7 cellular contexts compared by ENCODE assay signal in the genomic region with DNA sequence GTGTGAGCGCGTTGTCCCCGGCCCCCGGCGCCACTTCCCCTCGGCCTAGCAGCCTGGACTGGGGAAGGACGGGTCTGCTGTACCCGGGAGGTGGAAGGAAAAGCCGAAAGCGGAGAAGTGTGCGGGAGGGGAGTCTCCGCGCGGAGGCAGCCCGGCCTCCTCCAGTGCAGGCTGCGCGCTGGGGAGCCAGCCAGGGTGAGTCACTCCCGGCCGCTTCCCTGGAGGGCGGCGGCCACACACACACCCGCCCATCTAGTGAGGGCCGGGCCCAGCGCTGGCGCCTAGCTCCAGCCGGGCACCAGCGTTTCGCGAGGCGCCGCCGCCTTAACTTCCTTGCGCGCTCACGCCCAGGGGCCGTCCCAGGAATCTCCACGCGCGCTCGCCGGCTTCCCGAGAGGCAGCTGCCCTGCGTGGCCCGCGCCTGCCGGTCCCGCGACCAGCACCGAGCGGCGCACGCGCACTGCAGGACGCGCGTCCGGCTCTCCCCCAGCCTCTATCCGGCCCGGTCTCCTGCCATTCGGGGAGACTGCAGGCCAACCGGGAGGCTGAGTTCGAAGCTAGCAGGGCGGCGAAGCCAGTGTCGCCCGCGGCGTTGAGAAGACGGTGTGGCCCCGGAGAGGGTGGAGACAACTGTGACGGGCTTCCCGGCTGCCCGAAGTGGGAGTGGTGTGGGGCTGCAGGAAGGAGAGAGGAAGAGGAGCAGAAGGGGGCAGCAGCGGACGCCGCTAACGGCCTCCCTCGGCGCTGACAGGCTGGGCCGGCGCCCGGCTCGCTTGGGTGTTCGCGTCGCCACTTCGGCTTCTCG. TPM values are rescaled to one million over a fixed set of nuclear protein-coding genes. Genes with fewer than 3 reads are reported as not detected.
A peak's percentile ranks its signal among the peaks of the same experiment; 100 is the strongest.
DNase-seq lines count a peak whose midpoint lies in the region; ATAC-seq and TF ChIP-seq lines count a peak whose summit lies in the region.

JAK2 (plus strand) TSS at position 702 of the 805 bp plus-strand sequence. CDS start 36,716 bp downstream, outside the sequence.

- H3K36me3 ChIP-seq in gastrocnemius medialis, result no peaks in the 10 kb centered on the region

- peak; percentile 86 for DNase-seq in NCI-H1694 treated with DMSO at 0.1 percent for 48 hours (lab: John Stamatoyannopoulos, UW)
- peak; percentile 66 for DNase-seq in T-helper 9 cell
- DNase-seq in astrocyte of the hippocampus (ENCODE audit: low read depth, low spot score), result peak; percentile 97
- DNase-seq in iPS DF 19.7 (ENCODE audit: low read depth, low spot score), result peak; percentile 61
- peak; percentile 84 to 86 for DNase-seq in gastrocnemius medialis

- in situ Hi-C loops in gastrocnemius medialis (cut with MboI; ENCODE audit: low sequenced_read_pairs in 4 of 4), result loop anchor here (5.0 to 25.0 kb wide), 3 partner anchors 220 to 628 kb away; no protein-coding TSS in a partner anchor

- intact Hi-C loops in gastrocnemius medialis (cut with DNase I; ENCODE audit: low total_unique reads), result loop anchor here (1.0 to 10.0 kb wide), 6 partner anchors 136 to 620 kb away; partner anchors contain the start of genes PLGRKT, PLPP6 and SPATA6L

- no peaks in the 10 kb centered on the region for H3K9me3 ChIP-seq in gastrocnemius medialis

- peaks cover 35 to 51% of the 10 kb centered on the region in 2 donors for H3K4me1 ChIP-seq in gastrocnemius medialis

- TF ChIP-seq CTCF in gastrocnemius medialis (IDR thresholded peaks at IDR 0.05 in 4 of 5, conservative IDR thresholded peaks at IDR 0.05 in 1 of 5), result peak in 4 of 5 experiments; percentile 10 to 44 (median 38)

- peak within 1 kb of the TSS; percentile 73 to 86 (median 79) for H3K4me3 ChIP-seq in gastrocnemius medialis

- TF ChIP-seq POLR2A in gastrocnemius medialis (IDR thresholded peaks at IDR 0.05), result peak; percentile 76 to 85

- ATAC-seq in GM18498 (IDR thresholded peaks at IDR 0.05; ENCODE audit: unreplicated experiment), result peak; percentile 73
- peak; percentile 69 for ATAC-seq in HG02884 (IDR thresholded peaks at IDR 0.05; ENCODE audit: unreplicated experiment)
- ATAC-seq in gastrocnemius medialis, result peak; percentile 84 to 85

- peak within 1 kb of the TSS; percentile 93 to 98 (median 95) for H3K27ac ChIP-seq in gastrocnemius medialis

- H3K27me3 ChIP-seq in gastrocnemius medialis, result no peaks in the 10 kb centered on the region

RNA-seq across cellular contexts. Expression of gene JAK2, which starts in this region (rescaled TPM):
- 10 to 100 TPM in 2 of 4 donors, 1 to 10 TPM in 2; 4.6 to 16.5 (median 9.0) TPM for total RNA-seq in gastrocnemius medialis

Comparison
In these comparisons a context has a peak if more than half of its experiments do, and no peak if none do; other contexts are left out.
1. Peak in every context shown above with its lines: DNase-seq, ATAC-seq, H3K4me3 ChIP-seq and H3K27ac ChIP-seq.